17 cellular contexts compared by ENCODE assay signal in the genomic region with DNA sequence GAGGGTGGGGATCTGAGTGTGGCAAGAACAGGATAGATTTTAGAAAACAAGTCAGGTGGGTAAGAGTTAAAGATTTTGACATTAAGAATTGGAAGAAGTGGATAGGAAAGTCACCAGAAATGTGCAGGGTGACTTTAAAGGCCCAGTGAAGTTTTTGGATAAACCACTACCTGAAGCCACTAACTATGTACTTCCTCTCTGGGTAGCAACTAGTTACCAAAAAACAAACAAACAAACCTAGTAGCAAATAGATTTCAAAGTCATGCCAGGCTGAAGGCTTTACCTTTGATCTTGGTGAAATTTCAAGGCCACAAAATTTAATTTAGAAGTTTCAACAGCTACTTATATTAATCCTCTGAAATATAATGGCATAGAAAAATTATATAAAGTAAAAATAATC. TPM values are rescaled to one million over a fixed set of nuclear protein-coding genes. Genes with fewer than 3 reads are reported as not detected.
DNase-seq lines count a peak whose midpoint lies in the region; ATAC-seq and TF ChIP-seq lines count a peak whose summit lies in the region.
"Had no signal": no experiment of that assay in that cellular context is flagged by ENCODE, and none has a peak within 500 bp of the region (broad histone marks: within the 10 kb centered on the region; RNA-seq: fewer than 3 reads in every experiment).

No MANE protein-coding gene starts in this region.

- POLR2A ChIA-PET in CD4-positive, alpha-beta T cell (lab: Charles Lee): interaction anchor here (1.6 kb wide), 1 partner anchor 51 kb away, joined by 4 read pairs; no protein-coding TSS in a partner anchor

- ATAC-seq in CD4-positive, alpha-beta T cell (ENCODE audit: poor library complexity): peak; percentile 51
- peak; percentile 40 for ATAC-seq in HG03135 (IDR thresholded peaks at IDR 0.05; ENCODE audit: unreplicated experiment)
- ATAC-seq in effector memory CD8-positive, alpha-beta T cell (replicated peaks): peak; percentile 54
- no peak for ATAC-seq in activated naive CD8-positive, alpha-beta T cell treated with anti-CD3 and anti-CD28 coated beads, Interleukin-2, amount 50 U/mL, for 24 hours

- H3K27ac Mint-ChIP-seq in CD4-positive, alpha-beta T cell: peak overlapping the region; percentile 22
- peak overlapping the region in 1 of 2 donors; percentile 92 for H3K27ac Mint-ChIP-seq in effector memory CD8-positive, alpha-beta T cell
- H3K27ac Mint-ChIP-seq in T-helper 2 cell treated with Interferon-gamma antibody and Interleukin-4, amounts not matched to agents 5 μg/mL and 100 μg/mL, for 36 hours: no peak overlapping the region
- H3K27ac Mint-ChIP-seq in activated naive CD8-positive, alpha-beta T cell treated with anti-CD3 and anti-CD28 coated beads, Interleukin-2, amount 50 U/mL, for 24 hours: no peak overlapping the region
- H3K27ac Mint-ChIP-seq in activated naive CD4-positive, alpha-beta T cell treated with anti-CD3 and anti-CD28 coated beads for 36 hours: no peak overlapping the region
- H3K27ac Mint-ChIP-seq: CD14-positive monocyte, H9, IgD-negative memory B cell had no signal

- H3K9me3 Mint-ChIP-seq in CD4-positive, alpha-beta T cell: no peaks in the 10 kb centered on the region
- H3K9me3 Mint-ChIP-seq in effector memory CD8-positive, alpha-beta T cell: no peaks in the 10 kb centered on the region
- H3K9me3 Mint-ChIP-seq in T-helper 2 cell treated with Interferon-gamma antibody and Interleukin-4, amounts not matched to agents 5 μg/mL and 100 μg/mL, for 36 hours: no peaks in the 10 kb centered on the region
- H3K9me3 Mint-ChIP-seq in activated naive CD8-positive, alpha-beta T cell treated with anti-CD3 and anti-CD28 coated beads, Interleukin-2, amount 50 U/mL, for 24 hours: no peaks in the 10 kb centered on the region
- no peaks in the 10 kb centered on the region for H3K9me3 Mint-ChIP-seq in activated naive CD4-positive, alpha-beta T cell treated with anti-CD3 and anti-CD28 coated beads for 36 hours
- H3K9me3 Mint-ChIP-seq: CD14-positive monocyte, H9, IgD-negative memory B cell had no signal

- no peak for DNase-seq in CD4-positive, alpha-beta T cell
- no peak for DNase-seq in effector memory CD8-positive, alpha-beta T cell
- DNase-seq in T-helper 2 cell treated with Interferon-gamma antibody and Interleukin-4, amounts not matched to agents 5 μg/mL and 100 μg/mL, for 36 hours (ENCODE audit: low spot score): no peak
- no peak for DNase-seq in activated naive CD8-positive, alpha-beta T cell treated with anti-CD3 and anti-CD28 coated beads, Interleukin-2, amount 50 U/mL, for 24 hours
- no peak for DNase-seq in activated naive CD4-positive, alpha-beta T cell treated with anti-CD3 and anti-CD28 coated beads for 36 hours
- no peak for DNase-seq in NCI-H345 treated with DMSO at 0.1 percent for 48 hours (lab: John Stamatoyannopoulos, UW; ENCODE audit: unreplicated experiment)
- DNase-seq: DMS53, GF-D8, GOT3, H9 had no signal

- intact Hi-C loops in CD4-positive, alpha-beta T cell (cut with DNase I, micrococcal nuclease): loop anchor here in 1 of 2 experiments (5.0 kb wide), 1 partner anchor 51 kb away; a partner anchor contains a TSS
- intact Hi-C loops in activated naive CD4-positive, alpha-beta T cell treated with anti-CD3 and anti-CD28 coated beads for 36 hours (cut with micrococcal nuclease): no loop called here

- H3K9ac ChIP-seq in SU-DHL-6 (ENCODE audit: low read length): peak overlapping the region; percentile 20; the same call in 1 of the 2 replicates

- peaks cover 15% of the 10 kb centered on the region for H3K4me1 Mint-ChIP-seq in CD4-positive, alpha-beta T cell (ENCODE audit: low read depth)
- peaks cover 2 to 9% of the 10 kb centered on the region in 2 donors for H3K4me1 Mint-ChIP-seq in effector memory CD8-positive, alpha-beta T cell (ENCODE audit: low read depth in 2 of 2)
- peaks cover 9% of the 10 kb centered on the region for H3K4me1 Mint-ChIP-seq in T-helper 2 cell treated with Interferon-gamma antibody and Interleukin-4, amounts not matched to agents 5 μg/mL and 100 μg/mL, for 36 hours (ENCODE audit: low read depth)
- H3K4me1 Mint-ChIP-seq in activated naive CD8-positive, alpha-beta T cell treated with anti-CD3 and anti-CD28 coated beads, Interleukin-2, amount 50 U/mL, for 24 hours: peaks cover 5% of the 10 kb centered on the region
- peaks cover 7% of the 10 kb centered on the region for H3K4me1 Mint-ChIP-seq in activated naive CD4-positive, alpha-beta T cell treated with anti-CD3 and anti-CD28 coated beads for 36 hours (ENCODE audit: low read depth)
- H3K4me1 Mint-ChIP-seq: CD14-positive monocyte, H9 had no signal

- no peaks in the 10 kb centered on the region for H3K27me3 Mint-ChIP-seq in CD4-positive, alpha-beta T cell
- H3K27me3 Mint-ChIP-seq in effector memory CD8-positive, alpha-beta T cell: peaks cover 0 to 17% of the 10 kb centered on the region in 2 donors
- H3K27me3 Mint-ChIP-seq in T-helper 2 cell treated with Interferon-gamma antibody and Interleukin-4, amounts not matched to agents 5 μg/mL and 100 μg/mL, for 36 hours (ENCODE audit: low read depth): no peaks in the 10 kb centered on the region
- H3K27me3 Mint-ChIP-seq in activated naive CD8-positive, alpha-beta T cell treated with anti-CD3 and anti-CD28 coated beads, Interleukin-2, amount 50 U/mL, for 24 hours: no peaks in the 10 kb centered on the region
- no peaks in the 10 kb centered on the region for H3K27me3 Mint-ChIP-seq in activated naive CD4-positive, alpha-beta T cell treated with anti-CD3 and anti-CD28 coated beads for 36 hours (ENCODE audit: low read depth)
- H3K27me3 Mint-ChIP-seq: IgD-negative memory B cell had no signal

- H3F3A ChIP-seq in SU-DHL-6 (ENCODE audit: insufficient read depth): peaks cover 54% of the 10 kb centered on the region

- H4K20me1 ChIP-seq in SU-DHL-6 (ENCODE audit: low read depth, low read length): no peaks in the 10 kb centered on the region

- H2AFZ ChIP-seq in SU-DHL-6 (ENCODE audit: low read depth, low read length, severe bottlenecking): no peak overlapping the region

- H3K27ac ChIP-seq in CD4-positive, alpha-beta T cell (ENCODE audit: low read depth, low read length): no peak overlapping the region
- peak overlapping the region; percentile 65 for H3K27ac ChIP-seq in SU-DHL-6 (ENCODE audit: low read depth, low read length)
- H3K27ac ChIP-seq: 22Rv1 had no signal

- no peaks in the 10 kb centered on the region for H3K27me3 ChIP-seq in CD4-positive, alpha-beta T cell (ENCODE audit: control insufficient read depth, insufficient read depth, low read length)
- H3K27me3 ChIP-seq in SU-DHL-6 (ENCODE audit: low read length): no peaks in the 10 kb centered on the region

- no peak overlapping the region for H3K4me3 Mint-ChIP-seq in CD4-positive, alpha-beta T cell
- H3K4me3 Mint-ChIP-seq in effector memory CD8-positive, alpha-beta T cell: peak overlapping the region in 1 of 2 donors; percentile 15
- H3K4me3 Mint-ChIP-seq in T-helper 2 cell treated with Interferon-gamma antibody and Interleukin-4, amounts not matched to agents 5 μg/mL and 100 μg/mL, for 36 hours: no peak overlapping the region
- no peak overlapping the region for H3K4me3 Mint-ChIP-seq in activated naive CD8-positive, alpha-beta T cell treated with anti-CD3 and anti-CD28 coated beads, Interleukin-2, amount 50 U/mL, for 24 hours
- H3K4me3 Mint-ChIP-seq in activated naive CD4-positive, alpha-beta T cell treated with anti-CD3 and anti-CD28 coated beads for 36 hours: no peak overlapping the region
- H3K4me3 Mint-ChIP-seq: CD14-positive monocyte, H9, IgD-negative memory B cell had no signal

- peak overlapping the region; percentile 48 for H3K4me2 ChIP-seq in SU-DHL-6 (ENCODE audit: low read depth, low read length, poor library complexity, severe bottlenecking)

- TF ChIP-seq CTCF in CD4-positive, alpha-beta T cell (IDR thresholded peaks at IDR 0.05): no peak
- no peak for TF ChIP-seq CTCF in SU-DHL-6 (IDR thresholded peaks at IDR 0.05; ENCODE audit: insufficient read depth, low read length, poor library complexity, severe bottlenecking)

- no peaks in the 10 kb centered on the region for H3K9me3 ChIP-seq in CD4-positive, alpha-beta T cell (ENCODE audit: control insufficient read depth, low read length)
- H3K9me3 ChIP-seq in SU-DHL-6 (ENCODE audit: insufficient read depth, low read length): no peaks in the 10 kb centered on the region

- H3K79me2 ChIP-seq in SU-DHL-6 (ENCODE audit: insufficient read depth, low read length): no peaks in the 10 kb centered on the region

- CTCF ChIA-PET in CD4-positive, alpha-beta T cell (lab: Charles Lee): no interaction called here
- CTCF ChIA-PET in activated naive CD4-positive, alpha-beta T cell treated with anti-CD3 and anti-CD28 coated beads for 36 hours (lab: Charles Lee): no interaction called here

- H3K9me2 ChIP-seq in SU-DHL-6 (replicated peaks; ENCODE audit: insufficient read depth, low read length): no peaks in the 10 kb centered on the region

- no peaks in the 10 kb centered on the region for H3K36me3 Mint-ChIP-seq in CD4-positive, alpha-beta T cell (ENCODE audit: low read depth)
- no peaks in the 10 kb centered on the region for H3K36me3 Mint-ChIP-seq in effector memory CD8-positive, alpha-beta T cell (ENCODE audit: insufficient read depth)
- no peaks in the 10 kb centered on the region for H3K36me3 Mint-ChIP-seq in T-helper 2 cell treated with Interferon-gamma antibody and Interleukin-4, amounts not matched to agents 5 μg/mL and 100 μg/mL, for 36 hours (ENCODE audit: low read depth)
- no peaks in the 10 kb centered on the region for H3K36me3 Mint-ChIP-seq in activated naive CD8-positive, alpha-beta T cell treated with anti-CD3 and anti-CD28 coated beads, Interleukin-2, amount 50 U/mL, for 24 hours (ENCODE audit: low read depth)
- H3K36me3 Mint-ChIP-seq in activated naive CD4-positive, alpha-beta T cell treated with anti-CD3 and anti-CD28 coated beads for 36 hours (ENCODE audit: low read depth): no peaks in the 10 kb centered on the region
- H3K36me3 Mint-ChIP-seq: CD14-positive monocyte had no signal

- H3K36me3 ChIP-seq in SU-DHL-6 (ENCODE audit: low read length): no peaks in the 10 kb centered on the region

- no peak overlapping the region for H3K4me3 ChIP-seq in SU-DHL-6 (ENCODE audit: insufficient read depth, low read length, poor library complexity, severe bottlenecking)

RNA-seq across cellular contexts. Expression of a gene that starts 42.5 kb away (rescaled TPM):
- under 1 TPM in 1 of 2 experiments, not detected in 1; 0.27 TPM for total RNA-seq in CD4-positive, alpha-beta T cell
- total RNA-seq in activated naive CD4-positive, alpha-beta T cell treated with anti-CD3 and anti-CD28 coated beads for 36 hours: 1 to 10 TPM; 2.1 TPM
- total RNA-seq: A673, H9, HT1080 had no signal

RNA-seq across cellular contexts. Expression of a gene that starts 50.1 kb away (rescaled TPM):
- total RNA-seq in CD4-positive, alpha-beta T cell: 10 to 100 TPM; 13.7 to 14.1 TPM
- 10 to 100 TPM; 15.9 to 16.3 TPM for total RNA-seq in activated naive CD4-positive, alpha-beta T cell treated with anti-CD3 and anti-CD28 coated beads for 36 hours
